12 cellular contexts compared by ENCODE assay signal in genomic region chr16:68993885-68994284, GRCh38.
DNase-seq lines count a peak whose midpoint lies in the region; ATAC-seq and TF ChIP-seq lines count a peak whose summit lies in the region.
"Had no signal": no experiment of that assay in that cellular context is flagged by ENCODE, and none has a peak within 500 bp of the region (broad histone marks: within the 10 kb centered on the region; RNA-seq: fewer than 3 reads in every experiment).

No MANE protein-coding gene starts in this region.

- no peak overlapping the region for H3K27ac Mint-ChIP-seq in activated naive CD4-positive, alpha-beta T cell treated with anti-CD3 and anti-CD28 coated beads, Interleukin-2, amount 50 U/mL, for 72 hours

- H3K4me1 ChIP-seq in A673 (ENCODE audit: insufficient read depth, low read length, poor library complexity, severe bottlenecking) = peaks cover 30% of the 10 kb centered on the region
- H3K4me1 ChIP-seq: BLaER1 treated with 17β-estradiol and CSF1 and Interleukin-3, amounts not matched to agents 10 nM and 100 nM had no signal

- H3K27ac ChIP-seq in A673 (ENCODE audit: low read depth, low read length, poor library complexity, severe bottlenecking) (peak overlapping the region; percentile 20), brain microvascular endothelial cell (peak overlapping the region; percentile 79)
- H3K27ac ChIP-seq: BLaER1 treated with 17β-estradiol and CSF1 and Interleukin-3, amounts not matched to agents 10 nM and 100 nM had no signal

- in situ Hi-C loops in brain microvascular endothelial cell (cut with HindIII; ENCODE audit: low pct_ligation_motif_present, low sequenced_read_pairs) = no loop called here

- no peaks in the 10 kb centered on the region for H3K9me3 ChIP-seq in A673 (ENCODE audit: low read depth, low read length, poor library complexity, severe bottlenecking)

- BruUV-seq in A673 (replicated peaks; lab: Mats Ljungman, UMichigan) = no TSS peak

- intact Hi-C loops in A673 (cut with micrococcal nuclease; ENCODE audit: unreplicated experiment) = no loop called here

- POLR2A ChIA-PET in A673 (lab: Charles Lee; ENCODE audit: low non-redundant PET) (interaction anchor here (0.6 kb wide), 1 partner anchor 22 kb away, joined by 3 read pairs; no protein-coding TSS in a partner anchor), GM10248 (lab: Yijun Ruan, JAX) (no interaction called here)

- H3K4me3 ChIP-seq in A673 (ENCODE audit: low read depth, low read length, poor library complexity, severe bottlenecking) (no peak overlapping the region), brain microvascular endothelial cell (ENCODE audit: low read depth, low read length) (no peak overlapping the region)
- H3K4me3 ChIP-seq: BLaER1 treated with 17β-estradiol and CSF1 and Interleukin-3, amounts not matched to agents 10 nM and 100 nM had no signal

- DNase-seq in A673 (ENCODE audit: low spot score) (peak; percentile 31), brain microvascular endothelial cell (peak; percentile 54), left kidney (ENCODE audit: low read depth, low spot score) (peak; percentile 61), iPS-NIHi11 (ENCODE audit: low spot score) (no peak), GM10248 (ENCODE audit: extremely low spot score) (no peak)
- DNase-seq in activated naive CD4-positive, alpha-beta T cell treated with anti-CD3 and anti-CD28 coated beads, Interleukin-2, amount 50 U/mL, for 72 hours (ENCODE audit: low spot score in 2 of 2) = no peak
- DNase-seq: Right ventricle myocardium superior; stimulated activated CD4-positive, alpha-beta T cell treated with anti-CD3 and anti-CD28 coated beads, Interleukin-4, amount 100 ng/mL, for 4 hours; trophoblast cell had no signal

- CTCF ChIA-PET in A673 (lab: Charles Lee) (no interaction called here), GM10248 (lab: Yijun Ruan, JAX) (no interaction called here)

- no peaks in the 10 kb centered on the region for H3K36me3 Mint-ChIP-seq in activated naive CD4-positive, alpha-beta T cell treated with anti-CD3 and anti-CD28 coated beads, Interleukin-2, amount 50 U/mL, for 72 hours

- H3K36me3 ChIP-seq in A673 (ENCODE audit: insufficient read depth, low read length, poor library complexity, severe bottlenecking) = no peaks in the 10 kb centered on the region
- H3K36me3 ChIP-seq in brain microvascular endothelial cell (replicated peaks) = no peaks in the 10 kb centered on the region

- TF ChIP-seq CTCF in A673 (conservative IDR thresholded peaks at IDR 0.05; ENCODE audit: low read depth, low read length) (no peak), brain microvascular endothelial cell (IDR thresholded peaks at IDR 0.05; ENCODE audit: low read depth, low read length, missing control alignments) (no peak), GM10248 (IDR thresholded peaks at IDR 0.05; ENCODE audit: control extremely low read depth, extremely low read depth, low read depth, missing control alignments) (no peak)

- H3K9me3 Mint-ChIP-seq in activated naive CD4-positive, alpha-beta T cell treated with anti-CD3 and anti-CD28 coated beads, Interleukin-2, amount 50 U/mL, for 72 hours = no peaks in the 10 kb centered on the region

- peak; percentile 56 for ATAC-seq in HG03139 (IDR thresholded peaks at IDR 0.05; ENCODE audit: unreplicated experiment)
- ATAC-seq in activated naive CD4-positive, alpha-beta T cell treated with anti-CD3 and anti-CD28 coated beads, Interleukin-2, amount 50 U/mL, for 72 hours = no peak
- ATAC-seq in GM21447 (IDR thresholded peaks at IDR 0.05; ENCODE audit: unreplicated experiment) = no peak

- H3K27me3 ChIP-seq in A673 (replicated peaks; ENCODE audit: insufficient read depth, low read depth, low read length, poor library complexity) (no peaks in the 10 kb centered on the region), brain microvascular endothelial cell (replicated peaks) (no peaks in the 10 kb centered on the region)
- H3K27me3 ChIP-seq: BLaER1 treated with 17β-estradiol and CSF1 and Interleukin-3, amounts not matched to agents 10 nM and 100 nM had no signal

Comparison
In these comparisons a context has a peak if more than half of its experiments do, and no peak if none do; other contexts are left out.
1. DNase-seq: peak in A673 (single experiment), brain microvascular endothelial cell (single experiment) and left kidney (single experiment); none in activated naive CD4-positive, alpha-beta T cell treated with anti-CD3 and anti-CD28 coated beads, Interleukin-2, amount 50 U/mL, for 72 hours (0 of 2), iPS-NIHi11 (single experiment) and GM10248 (single experiment).